Comparison of ENCODE assay signal across 8 cellular contexts in genomic region chr12:25958254-25959068, GRCh38. TPM values are rescaled to one million over a fixed set of nuclear protein-coding genes. Genes with fewer than 3 reads are reported as not detected.
DNase-seq lines count a peak whose midpoint lies in the region; ATAC-seq and TF ChIP-seq lines count a peak whose summit lies in the region.

RASSF8 (plus strand) TSS chr12:25958682; CDS start chr12:26055344, 96,662 bp downstream.

- H3K4me3 Mint-ChIP-seq in activated naive CD4-positive, alpha-beta T cell treated with anti-CD3 and anti-CD28 coated beads, Interleukin-2, amount 10 ng/mL, durations not matched to agents 7 days and 5 days, result peak within 1 kb of the TSS; percentile 73

- no TSS peak for BruUV-seq in HCT116 (replicated peaks; lab: Mats Ljungman, UMichigan)

- H3K9me3 ChIP-seq in HCT116 (ENCODE audit: control insufficient read depth in 1 of 2, insufficient read depth in 1 of 2, low read depth in 1 of 2, low read length in 2 of 2), result no peaks in the 10 kb centered on the region

- RAD21 ChIA-PET in HCT116 (lab: Charles Lee; ENCODE audit: low non-redundant PET in 1 of 2, low total read pairs in 2 of 2, uncharacterized antibody in 2 of 2, unreplicated experiment in 2 of 2), result no interaction called here

- H3K27me3 Mint-ChIP-seq in activated naive CD4-positive, alpha-beta T cell treated with anti-CD3 and anti-CD28 coated beads, Interleukin-2, amount 10 ng/mL, durations not matched to agents 7 days and 5 days, result peaks cover 59% of the 10 kb centered on the region

- H3K27ac ChIP-seq in HCT116 (ENCODE audit: low read depth, low read length) (peak within 1 kb of the TSS; percentile 71), mesendoderm (ENCODE audit: low read depth, low read length) (peak within 1 kb of the TSS; percentile 98), temporal lobe (ENCODE audit: low read depth, low read length) (peak within 1 kb of the TSS; percentile 79)

- intact Hi-C loops in HCT116 (cut with micrococcal nuclease), result no loop called here

- no peaks in the 10 kb centered on the region for H3K79me2 ChIP-seq in HCT116 (ENCODE audit: insufficient read depth, low read length)
- H3K79me2 ChIP-seq in mesendoderm (ENCODE audit: control insufficient read depth, insufficient read depth, low read length), result peaks cover 26% of the 10 kb centered on the region

- no peaks in the 10 kb centered on the region for H4K20me1 ChIP-seq in HCT116 (ENCODE audit: insufficient read depth)

- TF ChIP-seq RAD21 in HCT116 (IDR thresholded peaks at IDR 0.05; ENCODE audit: low read depth), result no peak

- WGBS in mesendoderm (ENCODE audit: extremely low coverage, insufficient coverage, low lambda C conversion rate), result no CpG with 5 or more reads among the region's 140 CpGs

- H3K18ac ChIP-seq in mesendoderm (ENCODE audit: low read length), result peak within 1 kb of the TSS; percentile 75

- no peaks in the 10 kb centered on the region for H3K27me3 ChIP-seq in HCT116 (ENCODE audit: insufficient read depth, low read length)
- no peaks in the 10 kb centered on the region for H3K27me3 ChIP-seq in mesendoderm (ENCODE audit: insufficient read depth, low read length, poor library complexity)

- no peaks in the 10 kb centered on the region for H3K36me3 Mint-ChIP-seq in activated naive CD4-positive, alpha-beta T cell treated with anti-CD3 and anti-CD28 coated beads, Interleukin-2, amount 10 ng/mL, durations not matched to agents 7 days and 5 days

- H3K23ac ChIP-seq in mesendoderm (ENCODE audit: low read length), result peak within 1 kb of the TSS; percentile 15

- peak within 1 kb of the TSS; percentile 84 for H2AFZ ChIP-seq in HCT116 (ENCODE audit: low read depth, low read length, poor library complexity, severe bottlenecking)

- H2BK120ac ChIP-seq in mesendoderm (ENCODE audit: low read depth, low read length), result peak within 1 kb of the TSS; percentile 76

- H3K56ac ChIP-seq in mesendoderm (ENCODE audit: low read length), result peak within 1 kb of the TSS; percentile 91

- H2AK5ac ChIP-seq in mesendoderm (ENCODE audit: low read length), result no peak within 1 kb of the TSS

- no peaks in the 10 kb centered on the region for H3K9me3 Mint-ChIP-seq in activated naive CD4-positive, alpha-beta T cell treated with anti-CD3 and anti-CD28 coated beads, Interleukin-2, amount 10 ng/mL, durations not matched to agents 7 days and 5 days

- peak within 1 kb of the TSS; percentile 63 to 70 for H3K4me3 ChIP-seq in HCT116 (replicated peaks in 1 of 2; ENCODE audit: low read depth in 1 of 2, low read length in 2 of 2)
- H3K4me3 ChIP-seq in WI38 (ENCODE audit: low read depth, low read length), result peak within 1 kb of the TSS; percentile 85
- peak within 1 kb of the TSS; percentile 50 for H3K4me3 ChIP-seq in epithelial cell of esophagus (ENCODE audit: low read length)
- peak within 1 kb of the TSS; percentile 82 for H3K4me3 ChIP-seq in mesendoderm (ENCODE audit: low read length)

- no peak within 1 kb of the TSS for H4K5ac ChIP-seq in mesendoderm (ENCODE audit: low read length)

- peaks cover 10 to 13% of the 10 kb centered on the region in 2 experiments for H3K4me1 ChIP-seq in HCT116 (ENCODE audit: control insufficient read depth in 1 of 2, insufficient read depth in 2 of 2, low read length in 2 of 2)
- no peaks in the 10 kb centered on the region for H3K4me1 ChIP-seq in mesendoderm (ENCODE audit: control insufficient read depth, low read depth, low read length)

- peak within 1 kb of the TSS; percentile 88 for H3K4ac ChIP-seq in mesendoderm (ENCODE audit: low read depth, low read length)

- H3K9me2 ChIP-seq in HCT116 (ENCODE audit: insufficient read depth), result no peaks in the 10 kb centered on the region

- POLR2A ChIA-PET in HCT116 (lab: Charles Lee), result interaction anchor here (0.5 kb wide), 1 partner anchor 772 kb away, joined by 3 read pairs; no protein-coding TSS in a partner anchor

- H3K79me1 ChIP-seq in mesendoderm (ENCODE audit: low read length), result peaks cover 9% of the 10 kb centered on the region

- H3K4me1 Mint-ChIP-seq in activated naive CD4-positive, alpha-beta T cell treated with anti-CD3 and anti-CD28 coated beads, Interleukin-2, amount 10 ng/mL, durations not matched to agents 7 days and 5 days, result peaks cover 11% of the 10 kb centered on the region

- H3K36me3 ChIP-seq in HCT116 (ENCODE audit: control insufficient read depth in 1 of 2, insufficient read depth in 2 of 2, low read length in 2 of 2) (no peaks in the 10 kb centered on the region), mesendoderm (ENCODE audit: control insufficient read depth, insufficient read depth, low read length) (no peaks in the 10 kb centered on the region)

- peak within 1 kb of the TSS; percentile 41 for H4K8ac ChIP-seq in mesendoderm (ENCODE audit: low read depth, low read length)

- TF ChIP-seq POLR2A in HCT116 (IDR thresholded peaks at IDR 0.05; ENCODE audit: borderline replicate concordance, extremely low read depth, insufficient read depth, insufficient read length), result no peak

- TF ChIP-seq CTCF in HCT116 (IDR thresholded peaks at IDR 0.05 in 2 of 3, conservative IDR thresholded peaks at IDR 0.05 in 1 of 3; ENCODE audit: borderline replicate concordance in 1 of 3, insufficient read depth in 1 of 3, low read depth in 2 of 3, low read length in 2 of 3) (no peak), WI38 (IDR thresholded peaks at IDR 0.05; ENCODE audit: low read depth, low read length) (no peak), epithelial cell of esophagus (IDR thresholded peaks at IDR 0.05; ENCODE audit: insufficient read depth, low read depth, low read length, missing control alignments) (no peak)

- peak; percentile 93 for ATAC-seq in HCT116

- no peak within 1 kb of the TSS for H2BK15ac ChIP-seq in mesendoderm (replicated peaks; ENCODE audit: low read depth)

- no peak within 1 kb of the TSS for H3K27ac Mint-ChIP-seq in activated naive CD4-positive, alpha-beta T cell treated with anti-CD3 and anti-CD28 coated beads, Interleukin-2, amount 10 ng/mL, durations not matched to agents 7 days and 5 days

- H3K9ac ChIP-seq in HCT116 (ENCODE audit: low read length), result peak within 1 kb of the TSS; percentile 64
- peak within 1 kb of the TSS; percentile 91 for H3K9ac ChIP-seq in mesendoderm (ENCODE audit: low read length)

- CTCF ChIA-PET in activated naive CD4-positive, alpha-beta T cell treated with anti-CD3 and anti-CD28 coated beads, Interleukin-2, amount 10 ng/mL, durations not matched to agents 7 days and 5 days (lab: Charles Lee), result no interaction called here
- CTCF ChIA-PET in HCT116 (lab: Charles Lee), result interaction anchor here (0.7 kb wide), 1 partner anchor 12 kb away, joined by 3 read pairs; no protein-coding TSS in a partner anchor

- H2BK5ac ChIP-seq in mesendoderm (ENCODE audit: low read length), result peak within 1 kb of the TSS; percentile 17

- DNase-seq in activated naive CD4-positive, alpha-beta T cell treated with anti-CD3 and anti-CD28 coated beads, Interleukin-2, amount 10 ng/mL, durations not matched to agents 7 days and 5 days, result peak; percentile 31
- no peak for DNase-seq in activated naive CD4-positive, alpha-beta T cell (lab: John Stamatoyannopoulos, UW)
- no peak for DNase-seq in HCT116 (ENCODE audit: low read depth, low spot score)
- peak; percentile 73 for DNase-seq in M059J (ENCODE audit: low read depth)
- peak; percentile 73 for DNase-seq in epithelial cell of esophagus (ENCODE audit: low read depth)
- DNase-seq in mesendoderm, result peak; percentile 80

- H3K4me2 ChIP-seq in HCT116 (ENCODE audit: low read length) (peak within 1 kb of the TSS; percentile 89), mesendoderm (ENCODE audit: low read length) (peak within 1 kb of the TSS; percentile 98)

TF ChIP-seq in HCT116, 20 proteins besides CTCF, POLR2A, EP300 and RAD21:
- TF ChIP-seq YY1 (IDR thresholded peaks at IDR 0.05; ENCODE audit: extremely low read depth, insufficient replicate concordance, low read depth, low read length), result no peak
- TF ChIP-seq SIN3A (IDR thresholded peaks at IDR 0.05; ENCODE audit: low read depth), result 0 out of 2 replicates have a peak, but pooled peaks have one; percentile 23
- TF ChIP-seq POLR2AphosphoS5 (IDR thresholded peaks at IDR 0.05; ENCODE audit: low read depth, low read length), result peak; percentile 40; the same call in 1 of the 2 replicates
- no peak for TF ChIP-seq FOSL1 (IDR thresholded peaks at IDR 0.05; ENCODE audit: low read depth)
- TF ChIP-seq ZFX (IDR thresholded peaks at IDR 0.05), result peak; percentile 49
- no peak for TF ChIP-seq ZBTB33 (IDR thresholded peaks at IDR 0.05; ENCODE audit: extremely low read depth, insufficient replicate concordance, low read length)
- no peak for TF ChIP-seq MAX (IDR thresholded peaks at IDR 0.05)

RNA-seq across cellular contexts. Expression of gene RASSF8, which starts in this region (rescaled TPM):
- total RNA-seq in HCT116 (2021; ENCODE audit: unreplicated experiment) (9.2 TPM), temporal lobe (18.2 TPM)
- polyA plus RNA-seq in HCT116 (2012), result 3.2 and 4.2 TPM in 2 replicates
- 35.9 and 41.2 TPM in 2 replicates for total RNA-seq in M059J (2014; rRNA removed; shearing (Covaris generic))
- 15.3 TPM for polyA plus RNA-seq in mesendoderm (2013, experiment 1 of 2)
- polyA plus RNA-seq in mesendoderm (2013, experiment 2 of 2), result 14.8 TPM

Comparison
In these comparisons a context has a peak if more than half of its experiments do, and no peak if none do; other contexts are left out.
1. DNase-seq: peak in activated naive CD4-positive, alpha-beta T cell treated with anti-CD3 and anti-CD28 coated beads, Interleukin-2, amount 10 ng/mL, durations not matched to agents 7 days and 5 days (single experiment), M059J (single experiment), epithelial cell of esophagus (single experiment) and mesendoderm (single experiment); none in activated naive CD4-positive, alpha-beta T cell (0 of 4) and HCT116 (single experiment).
2. Peak in every context shown above with its lines, with median percentiles within 50 percentile points of each other: H3K27ac ChIP-seq and H3K4me3 ChIP-seq.